In genomic region chr17:1629647-1630310, GRCh38 we compare ENCODE assay signal across 8 cellular contexts. TPM values are rescaled to one million over a fixed set of nuclear protein-coding genes. Genes with fewer than 3 reads are reported as not detected.
A peak's percentile ranks its signal among the peaks of the same experiment; 100 is the strongest.
DNase-seq lines count a peak whose midpoint lies in the region; ATAC-seq, FAIRE-seq and TF ChIP-seq lines count a peak whose summit lies in the region.

No MANE protein-coding gene starts in this region.

- dilution Hi-C loops in endothelial cell of umbilical vein (cut with MboI; ENCODE audit: extremely low pct_ligation_motif_present, low sequenced_read_pairs) = no loop called here

- no peaks in the 10 kb centered on the region for H3K27me3 ChIP-seq in endothelial cell of umbilical vein (ENCODE audit: control insufficient read depth in 2 of 2, insufficient read depth in 2 of 2, low read length in 2 of 2)
- H3K27me3 ChIP-seq in muscle layer of duodenum (ENCODE audit: low read depth, low read length) = no peaks in the 10 kb centered on the region

- H3K27ac ChIP-seq in endothelial cell of umbilical vein (ENCODE audit: insufficient read depth, low read depth, low read length) (no peak overlapping the region), muscle layer of duodenum (ENCODE audit: low read length) (peak overlapping the region; percentile 8)

- CTCF ChIA-PET in endothelial cell of umbilical vein (lab: Charles Lee) = interaction anchor here (0.5 to 10.0 kb wide), 32 partner anchors 9 to 372 kb away, joined by 3 to 459 read pairs (median 4); partner anchors contain the start of genes INPP5K, PITPNA, RILP and SCARF1

- peak overlapping the region; percentile 68 for H2AFZ ChIP-seq in endothelial cell of umbilical vein (ENCODE audit: low read depth, low read length)

- DNase-seq in NCI-H226 = peak; percentile 19
- DNase-seq in activated CD8-positive, alpha-beta memory T cell treated with anti-CD3 and anti-CD28 coated beads for 4 hours (ENCODE audit: low read depth in 2 of 2) = peak; percentile 54 to 60
- DNase-seq in endothelial cell of umbilical vein (ENCODE audit: low read depth, low spot score) = peak; percentile 66
- DNase-seq in stimulated activated naive CD4-positive, alpha-beta T cell (lab: John Stamatoyannopoulos, UW) = peak in 5 of 6 experiments; percentile 39 to 59 (median 52)

- H3K4me2 ChIP-seq in endothelial cell of umbilical vein (ENCODE audit: insufficient read depth, low read length) = peak overlapping the region; percentile 53

- H3K36me3 ChIP-seq in endothelial cell of umbilical vein (ENCODE audit: control insufficient read depth in 2 of 2, extremely low read depth in 1 of 2, insufficient read depth in 2 of 2, low read length in 2 of 2) = peaks cover 0 to 5% of the 10 kb centered on the region in 2 experiments
- H3K36me3 ChIP-seq in muscle layer of duodenum (ENCODE audit: control insufficient read depth in 1 of 2, insufficient read depth in 2 of 2, low read length in 2 of 2) = peaks cover 0 to under 1% of the 10 kb centered on the region in 2 donors

- H3K4me3 ChIP-seq in endothelial cell of umbilical vein (replicated peaks in 1 of 3; ENCODE audit: insufficient read depth in 1 of 3, low read depth in 1 of 3, low read length in 3 of 3) (peak overlapping the region; percentile 31 to 87 (median 35)), muscle layer of duodenum (ENCODE audit: low read depth in 1 of 2, low read length in 2 of 2) (peak overlapping the region; percentile 56 to 92)

- peak; percentile 75 for TF ChIP-seq CTCF in GM12873 (IDR thresholded peaks at IDR 0.05; ENCODE audit: insufficient read depth, low read depth, low read length, missing control alignments)
- peak; percentile 62 to 79 for TF ChIP-seq CTCF in endothelial cell of umbilical vein (IDR thresholded peaks at IDR 0.05; ENCODE audit: extremely low read depth in 1 of 2, insufficient read depth in 1 of 2, low read depth in 1 of 2, low read length in 2 of 2)

- H3K9me3 ChIP-seq in endothelial cell of umbilical vein (replicated peaks; ENCODE audit: control insufficient read depth, insufficient read depth, low read length) = no peaks in the 10 kb centered on the region
- no peaks in the 10 kb centered on the region for H3K9me3 ChIP-seq in muscle layer of duodenum (ENCODE audit: control insufficient read depth in 1 of 2, low read length in 2 of 2)

- POLR2A ChIA-PET in endothelial cell of umbilical vein (lab: Charles Lee) = interaction anchor here (1.8 kb wide), 1 partner anchor 55 kb away, joined by 7 read pairs; no protein-coding TSS in a partner anchor

- H3K4me1 ChIP-seq in endothelial cell of umbilical vein (ENCODE audit: control insufficient read depth, extremely low read depth, insufficient read depth, low read length) (peaks cover 31% of the 10 kb centered on the region), muscle layer of duodenum (ENCODE audit: control insufficient read depth in 1 of 2, insufficient read depth in 2 of 2, low read length in 2 of 2) (peaks cover 13 to 31% of the 10 kb centered on the region in 2 donors)

- H3K79me2 ChIP-seq in endothelial cell of umbilical vein (ENCODE audit: control insufficient read depth, insufficient read depth, low read length) = peaks cover 12% of the 10 kb centered on the region

- intact Hi-C loops in endothelial cell of umbilical vein (cut with micrococcal nuclease) = loop anchor here (1.0 to 5.0 kb wide), 5 partner anchors 17 to 372 kb away; partner anchors contain the start of gene TRARG1

- no TSS peak for BruUV-seq in endothelial cell of umbilical vein (replicated peaks; lab: Mats Ljungman, UMichigan)

- H4K20me1 ChIP-seq in endothelial cell of umbilical vein (replicated peaks; ENCODE audit: control insufficient read depth, extremely low read depth, insufficient read depth, low read length) = no peaks in the 10 kb centered on the region

- peak overlapping the region; percentile 73 for H3K9ac ChIP-seq in endothelial cell of umbilical vein (replicated peaks; ENCODE audit: extremely low read depth, insufficient read depth, low read length)

- no peaks in the 10 kb centered on the region for H3K9me1 ChIP-seq in endothelial cell of umbilical vein (replicated peaks; ENCODE audit: control insufficient read depth, extremely low read depth, insufficient read depth, low read length)

- peak; percentile 84 for FAIRE-seq in endothelial cell of umbilical vein (lab: Jason Lieb, UNC)

- no peak for ATAC-seq in GM21528 (IDR thresholded peaks at IDR 0.05; ENCODE audit: low FRiP score, unreplicated experiment)
- no peak for ATAC-seq in HG03045 (IDR thresholded peaks at IDR 0.05; ENCODE audit: unreplicated experiment)

- TF ChIP-seq POLR2A in endothelial cell of umbilical vein (IDR thresholded peaks at IDR 0.05; ENCODE audit: low read depth, low read length) = peak; percentile 39

TF ChIP-seq in endothelial cell of umbilical vein, 7 proteins besides CTCF, POLR2A, EP300 and RAD21:
- no peak for TF ChIP-seq JUN (IDR thresholded peaks at IDR 0.05; ENCODE audit: borderline replicate concordance, insufficient read depth, insufficient read length, low read depth)
- TF ChIP-seq POLR2AphosphoS5 (IDR thresholded peaks at IDR 0.05; ENCODE audit: insufficient read depth, low read depth, low read length) = peak; percentile 43
- no peak for TF ChIP-seq FOS (IDR thresholded peaks at IDR 0.05; ENCODE audit: borderline replicate concordance, insufficient read depth, low read length)

RNA-seq across cellular contexts. Expression of gene SLC43A2, which starts 1.1 kb away (rescaled TPM):
- total RNA-seq in endothelial cell of umbilical vein = 41.7 and 54.6 TPM in 2 replicates
- polyA plus RNA-seq in endothelial cell of umbilical vein = 50.9 and 52.0 TPM in 2 replicates
- polyA plus RNA-seq in endothelial cell of umbilical vein (2011; cell fraction: cytosol; rRNA removed) = 37.2 and 44.2 TPM in 2 replicates
- polyA plus RNA-seq in endothelial cell of umbilical vein (2011; cell fraction: nucleus; rRNA removed) = 30.8 and 31.4 TPM in 2 replicates
- polyA plus RNA-seq in endothelial cell of umbilical vein (2012) = 64.6 and 71.7 TPM in 2 replicates
- polyA minus RNA-seq in endothelial cell of umbilical vein = 77.7 and 82.9 TPM in 2 replicates
- 5.3 TPM for polyA minus RNA-seq in endothelial cell of umbilical vein (2011; cell fraction: cytosol; rRNA and poly(A)+ RNA removed)
- 26.5 and 35.3 TPM in 2 replicates for polyA minus RNA-seq in endothelial cell of umbilical vein (2011; cell fraction: nucleus; rRNA and poly(A)+ RNA removed)

RNA-seq across cellular contexts. Expression of gene SCARF1, which starts 15.8 kb away (rescaled TPM):
- 91.5 and 93.7 TPM in 2 replicates for total RNA-seq in endothelial cell of umbilical vein
- 52.8 and 57.8 TPM in 2 replicates for polyA plus RNA-seq in endothelial cell of umbilical vein
- 27.0 and 37.5 TPM in 2 replicates for polyA plus RNA-seq in endothelial cell of umbilical vein (2011; cell fraction: cytosol; rRNA removed)
- polyA plus RNA-seq in endothelial cell of umbilical vein (2011; cell fraction: nucleus; rRNA removed) = 70.0 and 70.6 TPM in 2 replicates
- 35.4 and 36.1 TPM in 2 replicates for polyA plus RNA-seq in endothelial cell of umbilical vein (2012)
- polyA minus RNA-seq in endothelial cell of umbilical vein = 28.8 and 29.1 TPM in 2 replicates
- polyA minus RNA-seq in endothelial cell of umbilical vein (2011; cell fraction: cytosol; rRNA and poly(A)+ RNA removed) = not detected
- 19.8 and 29.4 TPM in 2 replicates for polyA minus RNA-seq in endothelial cell of umbilical vein (2011; cell fraction: nucleus; rRNA and poly(A)+ RNA removed)

RNA-seq across cellular contexts. Expression of gene RILP, which starts 19.9 kb away (rescaled TPM):
- total RNA-seq in endothelial cell of umbilical vein = 8.9 and 9.4 TPM in 2 replicates
- polyA plus RNA-seq in endothelial cell of umbilical vein = 9.3 and 10.0 TPM in 2 replicates
- polyA plus RNA-seq in endothelial cell of umbilical vein (2011; cell fraction: cytosol; rRNA removed) = 9.8 and 11.0 TPM in 2 replicates
- polyA plus RNA-seq in endothelial cell of umbilical vein (2011; cell fraction: nucleus; rRNA removed) = 7.8 and 10.0 TPM in 2 replicates
- 6.9 and 10.5 TPM in 2 replicates for polyA plus RNA-seq in endothelial cell of umbilical vein (2012)
- polyA minus RNA-seq in endothelial cell of umbilical vein = 3.7 and 4.1 TPM in 2 replicates
- 6.1 TPM for polyA minus RNA-seq in endothelial cell of umbilical vein (2011; cell fraction: cytosol; rRNA and poly(A)+ RNA removed)
- polyA minus RNA-seq in endothelial cell of umbilical vein (2011; cell fraction: nucleus; rRNA and poly(A)+ RNA removed) = 1.2 and 2.6 TPM in 2 replicates

RNA-seq across cellular contexts. Expression of gene PRPF8, which starts 54.9 kb away (rescaled TPM):
- 282 and 301 TPM in 2 replicates for total RNA-seq in endothelial cell of umbilical vein
- 215 and 230 TPM in 2 replicates for polyA plus RNA-seq in endothelial cell of umbilical vein
- 140 and 162 TPM in 2 replicates for polyA plus RNA-seq in endothelial cell of umbilical vein (2011; cell fraction: cytosol; rRNA removed)
- 382 and 429 TPM in 2 replicates for polyA plus RNA-seq in endothelial cell of umbilical vein (2011; cell fraction: nucleus; rRNA removed)
- polyA plus RNA-seq in endothelial cell of umbilical vein (2012) = 185 and 188 TPM in 2 replicates
- polyA minus RNA-seq in endothelial cell of umbilical vein = 426 and 435 TPM in 2 replicates
- polyA minus RNA-seq in endothelial cell of umbilical vein (2011; cell fraction: cytosol; rRNA and poly(A)+ RNA removed) = 351 TPM
- polyA minus RNA-seq in endothelial cell of umbilical vein (2011; cell fraction: nucleus; rRNA and poly(A)+ RNA removed) = 222 and 293 TPM in 2 replicates
